1 cellular context compared by ENCODE assay signal in the genomic region with DNA sequence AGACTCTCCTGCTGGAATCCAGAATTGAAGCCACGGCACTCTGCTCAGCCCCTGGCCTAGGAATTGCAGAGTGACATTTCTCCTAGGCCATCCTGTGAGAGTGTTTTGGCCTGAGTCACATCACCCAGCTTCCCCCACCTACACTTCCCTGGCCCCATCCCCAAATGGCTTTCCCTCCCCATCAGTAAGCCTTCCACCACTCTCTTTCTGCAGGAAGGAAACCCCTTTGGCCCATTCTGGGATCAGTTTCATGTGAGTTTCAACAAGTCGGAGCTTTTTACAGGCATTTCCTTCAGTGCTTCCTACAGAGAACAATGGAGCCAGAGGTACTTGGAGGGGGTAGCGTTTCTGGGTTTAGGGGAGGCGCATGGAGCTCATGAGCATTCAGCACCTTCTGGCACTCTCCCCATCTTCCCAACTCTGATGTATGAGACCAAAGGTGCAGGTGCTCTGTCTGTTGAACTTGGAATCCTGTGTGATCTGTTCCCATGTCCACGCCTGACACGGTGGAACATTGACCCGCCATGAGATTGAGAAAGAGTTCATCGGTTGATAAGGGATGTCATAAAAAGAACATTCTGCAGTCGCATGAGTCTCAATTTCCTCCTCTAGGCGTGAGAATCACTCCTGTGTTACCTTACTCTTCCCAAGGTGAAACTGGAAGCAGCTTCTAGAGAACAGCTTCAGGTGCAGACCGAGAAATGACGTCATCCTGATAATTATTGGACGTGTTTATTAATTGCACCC.
TF ChIP-seq lines count a peak whose summit lies in the region.

No MANE protein-coding gene starts in this region.

TF ChIP-seq in GM12878, 131 proteins besides CTCF, POLR2A, EP300 and RAD21:
- TF ChIP-seq ZNF274 (IDR thresholded peaks at IDR 0.05; ENCODE audit: insufficient read depth, insufficient read length) (no peak), ZNF384 (IDR thresholded peaks at IDR 0.05; ENCODE audit: borderline replicate concordance, low read depth, low read length) (no peak)
- TF ChIP-seq, protein P1, sequence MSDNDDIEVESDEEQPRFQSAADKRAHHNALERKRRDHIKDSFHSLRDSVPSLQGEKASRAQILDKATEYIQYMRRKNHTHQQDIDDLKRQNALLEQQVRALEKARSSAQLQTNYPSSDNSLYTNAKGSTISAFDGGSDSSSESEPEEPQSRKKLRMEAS (IDR thresholded peaks at IDR 0.05; ENCODE audit: low read depth, low read length), result no peak
